21 cellular contexts compared by ENCODE assay signal in genomic region chr12:44863867-44864266, GRCh38. TPM values are rescaled to one million over a fixed set of nuclear protein-coding genes. Genes with fewer than 3 reads are reported as not detected.
A peak's percentile ranks its signal among the peaks of the same experiment; 100 is the strongest.
DNase-seq lines count a peak whose midpoint lies in the region; ATAC-seq and TF ChIP-seq lines count a peak whose summit lies in the region.
"Had no signal": no experiment of that assay in that cellular context is flagged by ENCODE, and none has a peak within 500 bp of the region (broad histone marks: within the 10 kb centered on the region; RNA-seq: fewer than 3 reads in every experiment).

No MANE protein-coding gene starts in this region.

- H3K4me3 Mint-ChIP-seq in activated T-cell treated with anti-CD3 and anti-CD28 coated beads, Interleukin-2, amount 50 U/mL, for 24 hours: no peak overlapping the region
- H3K4me3 Mint-ChIP-seq in CD8-positive, alpha-beta T cell: no peak overlapping the region
- H3K4me3 Mint-ChIP-seq in T-helper 17 cell: peak overlapping the region; percentile 3
- H3K4me3 Mint-ChIP-seq in stimulated activated naive B cell treated with anti-CD40 and anti-IgM and Interleukin-4, amounts not matched to agents 10 μg/mL and 1 μg/mL and 100 μg/mL, for 72 hours: no peak overlapping the region
- H3K4me3 Mint-ChIP-seq: HFFc6 had no signal

- H3K4me1 ChIP-seq in CD8-positive, alpha-beta T cell (ENCODE audit: insufficient read depth, low read length): peaks cover 49% of the 10 kb centered on the region
- H3K4me1 ChIP-seq: BLaER1 treated with 17β-estradiol and CSF1 and Interleukin-3, amounts not matched to agents 10 nM and 100 nM had no signal

- POLR2A ChIA-PET in CD8-positive, alpha-beta T cell (lab: Charles Lee): interaction anchor here (0.8 to 3.8 kb wide), 5 partner anchors 10 to 53 kb away, joined by 3 to 23 read pairs (median 4); no protein-coding TSS in a partner anchor

- peak; percentile 74 for ATAC-seq in CD8-positive, alpha-beta T cell
- ATAC-seq in T-helper 17 cell (peak; percentile 92), HG03175 (IDR thresholded peaks at IDR 0.05; ENCODE audit: unreplicated experiment) (no peak)
- no peak for ATAC-seq in stimulated activated naive B cell treated with anti-CD40 and anti-IgM and Interleukin-4, amounts not matched to agents 10 μg/mL and 1 μg/mL and 100 μg/mL, for 72 hours (replicated peaks)

- CTCF ChIA-PET in CD8-positive, alpha-beta T cell (lab: Charles Lee): interaction anchor here (0.8 to 1.3 kb wide), 5 partner anchors 13 to 89 kb away, joined by 3 read pairs; partner anchors contain the start of gene NELL2

- peaks cover 20% of the 10 kb centered on the region for H3K9me3 Mint-ChIP-seq in activated T-cell treated with anti-CD3 and anti-CD28 coated beads, Interleukin-2, amount 50 U/mL, for 24 hours
- peaks cover 28% of the 10 kb centered on the region for H3K9me3 Mint-ChIP-seq in CD8-positive, alpha-beta T cell
- H3K9me3 Mint-ChIP-seq in stimulated activated naive B cell treated with anti-CD40 and anti-IgM and Interleukin-4, amounts not matched to agents 10 μg/mL and 1 μg/mL and 100 μg/mL, for 72 hours: peaks cover 8 to 10% of the 10 kb centered on the region in 2 donors

- no peaks in the 10 kb centered on the region for H3K27me3 ChIP-seq in CD8-positive, alpha-beta T cell (ENCODE audit: insufficient read depth, low read length)
- H3K27me3 ChIP-seq: BLaER1 treated with 17β-estradiol and CSF1 and Interleukin-3, amounts not matched to agents 10 nM and 100 nM had no signal

- no peak overlapping the region for H3K4me3 ChIP-seq in CD8-positive, alpha-beta T cell (ENCODE audit: low read depth, low read length)
- H3K4me3 ChIP-seq: BLaER1 treated with 17β-estradiol and CSF1 and Interleukin-3, amounts not matched to agents 10 nM and 100 nM had no signal

- DNase-seq in activated T-cell treated with anti-CD3 and anti-CD28 coated beads, Interleukin-2, amount 50 U/mL, for 24 hours: no peak
- DNase-seq in activated T-cell treated with anti-CD3 and anti-CD28 coated beads, Interleukin-2, amount 50 U/mL, for 48 hours: no peak
- DNase-seq in CD8-positive, alpha-beta T cell: no peak
- DNase-seq in T-helper 17 cell: no peak
- peak; percentile 69 for DNase-seq in central memory CD4-positive, alpha-beta T cell
- DNase-seq in GM10266 (ENCODE audit: extremely low spot score): no peak
- DNase-seq in stimulated activated naive B cell treated with anti-CD40 and anti-IgM and Interleukin-4, amounts not matched to agents 10 μg/mL and 1 μg/mL and 100 μg/mL, for 72 hours: no peak
- DNase-seq: DMS 273 treated with DMSO at 0.1 percent for 48 hours, DND-41, H7, HFFc6, KG1, MV-4-11, NCI-H1694 treated with DMSO at 0.1 percent for 48 hours, NCI-H510A, NCI-H748 treated with DMSO at 0.1 percent for 48 hours, Right ventricle myocardium superior had no signal

- peaks cover 60% of the 10 kb centered on the region for H3K36me3 Mint-ChIP-seq in activated T-cell treated with anti-CD3 and anti-CD28 coated beads, Interleukin-2, amount 50 U/mL, for 24 hours (ENCODE audit: low read depth)
- peaks cover 66% of the 10 kb centered on the region for H3K36me3 Mint-ChIP-seq in CD8-positive, alpha-beta T cell
- H3K36me3 Mint-ChIP-seq in T-helper 17 cell (ENCODE audit: low read depth): peaks cover 6% of the 10 kb centered on the region
- H3K36me3 Mint-ChIP-seq in stimulated activated naive B cell treated with anti-CD40 and anti-IgM and Interleukin-4, amounts not matched to agents 10 μg/mL and 1 μg/mL and 100 μg/mL, for 72 hours: no peaks in the 10 kb centered on the region

- H3K27me3 Mint-ChIP-seq in activated T-cell treated with anti-CD3 and anti-CD28 coated beads, Interleukin-2, amount 50 U/mL, for 24 hours: no peaks in the 10 kb centered on the region
- H3K27me3 Mint-ChIP-seq in CD8-positive, alpha-beta T cell (ENCODE audit: low read depth): no peaks in the 10 kb centered on the region
- H3K27me3 Mint-ChIP-seq in T-helper 17 cell: no peaks in the 10 kb centered on the region
- peaks cover 0 to 4% of the 10 kb centered on the region in 2 donors for H3K27me3 Mint-ChIP-seq in stimulated activated naive B cell treated with anti-CD40 and anti-IgM and Interleukin-4, amounts not matched to agents 10 μg/mL and 1 μg/mL and 100 μg/mL, for 72 hours

- peaks cover 58% of the 10 kb centered on the region for H3K4me1 Mint-ChIP-seq in activated T-cell treated with anti-CD3 and anti-CD28 coated beads, Interleukin-2, amount 50 U/mL, for 24 hours (ENCODE audit: low read depth)
- H3K4me1 Mint-ChIP-seq in CD8-positive, alpha-beta T cell (ENCODE audit: low read depth): peaks cover 65% of the 10 kb centered on the region
- peaks cover 6% of the 10 kb centered on the region for H3K4me1 Mint-ChIP-seq in T-helper 17 cell
- H3K4me1 Mint-ChIP-seq in stimulated activated naive B cell treated with anti-CD40 and anti-IgM and Interleukin-4, amounts not matched to agents 10 μg/mL and 1 μg/mL and 100 μg/mL, for 72 hours: no peaks in the 10 kb centered on the region

- TF ChIP-seq CTCF in CD8-positive, alpha-beta T cell (IDR thresholded peaks at IDR 0.05): no peak
- TF ChIP-seq CTCF in GM10266 (IDR thresholded peaks at IDR 0.05; ENCODE audit: control insufficient read depth, insufficient read depth, low read depth, missing control alignments): no peak

- H3K36me3 ChIP-seq in CD8-positive, alpha-beta T cell (ENCODE audit: insufficient read depth, low read length): no peaks in the 10 kb centered on the region
- H3K36me3 ChIP-seq: BLaER1 treated with 17β-estradiol and CSF1 and Interleukin-3, amounts not matched to agents 10 nM and 100 nM had no signal

- H3K9me3 ChIP-seq in CD8-positive, alpha-beta T cell (ENCODE audit: low read length): peaks cover 5% of the 10 kb centered on the region
- peaks cover 3% of the 10 kb centered on the region for H3K9me3 ChIP-seq in T-helper 17 cell (ENCODE audit: control insufficient read depth, low read length, poor library complexity, severe bottlenecking)

- peak overlapping the region; percentile 50 for H3K27ac Mint-ChIP-seq in activated T-cell treated with anti-CD3 and anti-CD28 coated beads, Interleukin-2, amount 50 U/mL, for 24 hours
- peak overlapping the region; percentile 89 for H3K27ac Mint-ChIP-seq in CD8-positive, alpha-beta T cell
- H3K27ac Mint-ChIP-seq in T-helper 17 cell: peak overlapping the region; percentile 75
- no peak overlapping the region for H3K27ac Mint-ChIP-seq in stimulated activated naive B cell treated with anti-CD40 and anti-IgM and Interleukin-4, amounts not matched to agents 10 μg/mL and 1 μg/mL and 100 μg/mL, for 72 hours
- H3K27ac Mint-ChIP-seq: HFFc6 had no signal

- H3K27ac ChIP-seq in CD8-positive, alpha-beta T cell (ENCODE audit: low read depth, low read length): no peak overlapping the region
- H3K27ac ChIP-seq: BLaER1 treated with 17β-estradiol and CSF1 and Interleukin-3, amounts not matched to agents 10 nM and 100 nM had no signal

- intact Hi-C loops in CD8-positive, alpha-beta T cell (cut with DNase I, micrococcal nuclease): loop anchor here (1.0 to 2.0 kb wide), 2 partner anchors 15 to 16 kb away; no protein-coding TSS in a partner anchor

RNA-seq across cellular contexts. Expression of gene NELL2, which starts 12.2 kb away (rescaled TPM):
- total RNA-seq in CD8-positive, alpha-beta T cell: 100 to 1,000 TPM; 384 to 390 TPM
- 100 to 1,000 TPM in 1 of 2 donors, 10 to 100 TPM in 1; 62.5 to 110 TPM for total RNA-seq in T-helper 17 cell
- total RNA-seq: G401, HFFc6, HT-29 had no signal

Comparison
In these comparisons a context has a peak if more than half of its experiments do, and no peak if none do; other contexts are left out.
1. ATAC-seq: peak in CD8-positive, alpha-beta T cell (single experiment) and T-helper 17 cell (single experiment); none in stimulated activated naive B cell treated with anti-CD40 and anti-IgM and Interleukin-4, amounts not matched to agents 10 μg/mL and 1 μg/mL and 100 μg/mL, for 72 hours (0 of 2) and HG03175 (single experiment).